ENCODE assay signal across 1 cellular context in genomic region chr3:185254799-185255198, GRCh38.
TF ChIP-seq lines count a peak whose summit lies in the region.

No MANE protein-coding gene starts in this region.

TF ChIP-seq in endothelial cell of umbilical vein, 7 proteins besides CTCF, POLR2A, EP300 and RAD21:
- TF ChIP-seq EZH2 (IDR thresholded peaks at IDR 0.05; ENCODE audit: borderline replicate concordance, low read depth, low read length, severe bottlenecking) (no peak), FOS (IDR thresholded peaks at IDR 0.05; ENCODE audit: borderline replicate concordance, insufficient read depth, low read length) (no peak), MAX (IDR thresholded peaks at IDR 0.05; ENCODE audit: insufficient read depth, insufficient read length) (no peak), MYC (IDR thresholded peaks at IDR 0.05; ENCODE audit: low read depth, low read length) (no peak), POLR2AphosphoS5 (IDR thresholded peaks at IDR 0.05; ENCODE audit: insufficient read depth, low read depth, low read length) (no peak), JUN (IDR thresholded peaks at IDR 0.05; ENCODE audit: borderline replicate concordance, insufficient read depth, insufficient read length, low read depth) (no peak), GATA2 (IDR thresholded peaks at IDR 0.05; ENCODE audit: insufficient read depth, insufficient read length, low read depth, low read length) (no peak)
